In the genomic region with DNA sequence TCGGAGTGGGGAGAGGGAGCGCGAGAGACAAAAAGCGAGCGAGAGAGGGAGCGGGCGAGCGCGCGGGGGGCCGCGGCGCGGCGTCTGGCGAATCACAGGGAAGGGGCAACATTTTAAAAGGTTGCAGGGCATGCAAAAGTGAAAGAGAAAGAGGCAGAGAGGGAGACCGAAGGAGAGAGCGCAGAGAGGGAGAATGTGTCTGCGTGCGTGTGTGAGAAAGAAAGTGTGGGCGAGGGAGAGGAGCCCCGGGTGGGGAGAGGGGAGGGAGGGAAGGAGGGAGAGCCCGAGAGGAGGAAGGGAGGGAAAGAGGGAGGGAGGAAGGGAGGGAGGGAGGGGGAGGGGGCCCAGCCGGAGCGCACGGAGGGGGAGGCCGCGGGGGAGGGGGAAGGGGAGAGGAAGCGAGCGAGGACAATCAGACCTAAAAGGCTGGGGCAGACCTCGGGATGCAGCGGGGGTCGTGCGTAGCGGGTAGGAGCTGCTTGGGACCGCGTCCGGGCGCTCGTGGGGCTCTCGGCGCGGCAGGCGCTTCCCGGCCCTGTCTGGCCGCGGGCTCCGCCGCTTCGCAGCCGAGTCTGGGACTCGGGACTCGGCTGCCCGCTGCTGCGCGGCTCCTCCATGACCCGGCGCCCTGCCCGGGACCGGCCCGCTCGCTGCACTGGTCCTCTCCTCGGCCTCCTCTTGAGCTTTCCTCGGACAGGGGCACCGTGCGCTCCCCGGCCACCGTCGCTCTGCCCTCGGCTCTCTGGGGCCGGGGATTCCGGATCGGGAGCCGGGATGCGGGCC, we compare ENCODE assay signal across 8 cellular contexts. TPM values are rescaled to one million over a fixed set of nuclear protein-coding genes. Genes with fewer than 3 reads are reported as not detected.
DNase-seq lines count a peak whose midpoint lies in the region; ATAC-seq and TF ChIP-seq lines count a peak whose summit lies in the region.

No MANE protein-coding gene starts in this region.

- ATAC-seq in GM21576 (IDR thresholded peaks at IDR 0.05; ENCODE audit: unreplicated experiment) (peak; percentile 39), T-cell (replicated peaks in 1 of 4) (peak; percentile 56 to 81 (median 65))

- H2BK5ac ChIP-seq in mesendoderm (ENCODE audit: low read length), result peak overlapping the region; percentile 64

- H3K4me2 ChIP-seq in KMS-11 (peak overlapping the region; percentile 100), mesendoderm (ENCODE audit: low read length) (peak overlapping the region; percentile 82)

- peak overlapping the region; percentile 85 for H3K23ac ChIP-seq in mesendoderm (ENCODE audit: low read length)

- H3K9me3 ChIP-seq in duodenal mucosa (ENCODE audit: control insufficient read depth in 1 of 2, low read length in 2 of 2) (no peaks in the 10 kb centered on the region), thyroid gland (no peaks in the 10 kb centered on the region)

- POLR2A ChIA-PET in T-cell (lab: Charles Lee), result no interaction called here

- H3K4me3 ChIP-seq in KMS-11 (IDR thresholded peaks at IDR 0.05; ENCODE audit: insufficient read depth, low read depth, low read length) (no peak overlapping the region), duodenal mucosa (ENCODE audit: low read depth in 1 of 2, low read length in 2 of 2) (peak overlapping the region; percentile 82 to 88), mesendoderm (ENCODE audit: low read length) (peak overlapping the region; percentile 63), thyroid gland (replicated peaks in 1 of 3) (peak overlapping the region; percentile 14 to 89 (median 49))

- H3K9me3 Mint-ChIP-seq in T-cell, result peaks cover 10 to 17% (median 12%) of the 10 kb centered on the region in 3 donors

- H4K8ac ChIP-seq in mesendoderm (ENCODE audit: low read depth, low read length), result no peak overlapping the region

- H3K4ac ChIP-seq in mesendoderm (ENCODE audit: low read depth, low read length), result no peak overlapping the region

- no peak overlapping the region for H2BK15ac ChIP-seq in mesendoderm (replicated peaks; ENCODE audit: low read depth)

- intact Hi-C loops in thyroid gland (cut with DNase I), result no loop called here

- no peaks in the 10 kb centered on the region for H3K79me1 ChIP-seq in mesendoderm (ENCODE audit: low read length)

- H3K27me3 Mint-ChIP-seq in T-cell, result peaks cover 68 to 89% of the 10 kb centered on the region in 2 donors

- peak; percentile 80 for DNase-seq in NCI-H1436 (lab: John Stamatoyannopoulos, UW)
- DNase-seq in NCI-H1436 treated with DMSO at 0.1 percent for 48 hours (lab: John Stamatoyannopoulos, UW), result no peak
- peak in 21 of 34 experiments; percentile 6 to 36 (median 17) for DNase-seq in T-cell
- peak; percentile 93 for DNase-seq in mesendoderm
- peak; percentile 34 to 40 for DNase-seq in thyroid gland

- no peak for TF ChIP-seq POLR2A in thyroid gland (IDR thresholded peaks at IDR 0.05)

- peaks cover 23% of the 10 kb centered on the region for H3K4me1 ChIP-seq in KMS-11 (ENCODE audit: low read depth, poor library complexity, severe bottlenecking)
- peaks cover 34 to 40% of the 10 kb centered on the region in 2 donors for H3K4me1 ChIP-seq in duodenal mucosa (ENCODE audit: control insufficient read depth in 1 of 2, insufficient read depth in 2 of 2, low read length in 2 of 2)
- H3K4me1 ChIP-seq in mesendoderm (ENCODE audit: control insufficient read depth, low read depth, low read length), result peaks cover 3% of the 10 kb centered on the region
- H3K4me1 ChIP-seq in thyroid gland, result peaks cover 33 to 43% of the 10 kb centered on the region in 2 donors

- H2AFZ ChIP-seq in KMS-11 (ENCODE audit: low read depth), result peak overlapping the region; percentile 98

- peak overlapping the region; percentile 69 for H2BK120ac ChIP-seq in mesendoderm (ENCODE audit: low read depth, low read length)

- TF ChIP-seq CTCF in KMS-11 (conservative IDR thresholded peaks at IDR 0.05; ENCODE audit: low read depth, low read length), result no peak
- TF ChIP-seq CTCF in thyroid gland (IDR thresholded peaks at IDR 0.05), result no peak

- peak overlapping the region; percentile 91 for H3K56ac ChIP-seq in mesendoderm (ENCODE audit: low read length)

- peak overlapping the region; percentile 1 to 43 for H3K27ac Mint-ChIP-seq in T-cell

- peaks cover 37 to 59% (median 50%) of the 10 kb centered on the region in 3 donors for H3K4me1 Mint-ChIP-seq in T-cell

- no peak overlapping the region for H2AK5ac ChIP-seq in mesendoderm (ENCODE audit: low read length)

- no peak overlapping the region for H4K5ac ChIP-seq in mesendoderm (ENCODE audit: low read length)

- H3K27ac ChIP-seq in KMS-11 (peak overlapping the region; percentile 67), duodenal mucosa (ENCODE audit: low read depth, low read length) (no peak overlapping the region), mesendoderm (ENCODE audit: low read depth, low read length) (peak overlapping the region; percentile 75), thyroid gland (peak overlapping the region in 2 of 3 donors; percentile 1 to 36)

- peak overlapping the region; percentile 84 to 88 (median 84) for H3K4me3 Mint-ChIP-seq in T-cell

- peak overlapping the region; percentile 68; the same call in 1 of the 2 replicates for H3K9ac ChIP-seq in KMS-11
- H3K9ac ChIP-seq in duodenal mucosa (ENCODE audit: low read depth in 1 of 2, low read length in 2 of 2), result peak overlapping the region; percentile 32 to 43
- H3K9ac ChIP-seq in mesendoderm (ENCODE audit: low read length), result peak overlapping the region; percentile 73

- H3K27me3 ChIP-seq in KMS-11 (ENCODE audit: insufficient read depth, low read depth), result no peaks in the 10 kb centered on the region
- peaks cover 78 to 94% of the 10 kb centered on the region in 2 donors for H3K27me3 ChIP-seq in duodenal mucosa (ENCODE audit: control insufficient read depth in 1 of 2, insufficient read depth in 2 of 2, low read length in 2 of 2)
- peaks cover 3% of the 10 kb centered on the region for H3K27me3 ChIP-seq in mesendoderm (ENCODE audit: insufficient read depth, low read length, poor library complexity)
- H3K27me3 ChIP-seq in thyroid gland, result peaks cover 71% of the 10 kb centered on the region

- CTCF ChIA-PET in T-cell (lab: Charles Lee), result interaction anchor here (1.0 to 1.1 kb wide), 2 partner anchors 11 kb away, joined by 3 to 5 read pairs; no protein-coding TSS in a partner anchor

- H3K79me2 ChIP-seq in KMS-11 (ENCODE audit: insufficient read depth, low read depth) (no peaks in the 10 kb centered on the region), mesendoderm (ENCODE audit: control insufficient read depth, insufficient read depth, low read length) (peaks cover 32% of the 10 kb centered on the region)

- no CpG with 5 or more reads among the region's 75 CpGs for WGBS in mesendoderm (ENCODE audit: extremely low coverage, insufficient coverage, low lambda C conversion rate)
- 1 to 2% methylated on average over 43 to 45 of the region's 75 CpGs for WGBS in thyroid gland, 2 donors

- no peaks in the 10 kb centered on the region for H4K20me1 ChIP-seq in KMS-11 (ENCODE audit: insufficient read depth)

- H3K36me3 Mint-ChIP-seq in T-cell, result peaks cover 11% of the 10 kb centered on the region

- peak overlapping the region; percentile 98 for H3K18ac ChIP-seq in mesendoderm (ENCODE audit: low read length)

- H3K36me3 ChIP-seq in KMS-11 (ENCODE audit: insufficient read depth), result no peaks in the 10 kb centered on the region
- no peaks in the 10 kb centered on the region for H3K36me3 ChIP-seq in duodenal mucosa (ENCODE audit: control insufficient read depth in 1 of 2, insufficient read depth in 2 of 2, low read length in 2 of 2)
- H3K36me3 ChIP-seq in mesendoderm (ENCODE audit: control insufficient read depth, insufficient read depth, low read length), result no peaks in the 10 kb centered on the region
- no peaks in the 10 kb centered on the region for H3K36me3 ChIP-seq in thyroid gland

RNA-seq across cellular contexts. Expression of a gene that starts 2.5 kb away (rescaled TPM):
- under 1 TPM in 3 of 5 donors, not detected in 2; 0.15 to 0.69 (median 0.28) TPM for total RNA-seq in T-cell
- polyA plus RNA-seq in mesendoderm (2013, experiment 1 of 2), result 3.0 TPM
- 2.7 TPM for polyA plus RNA-seq in mesendoderm (2013, experiment 2 of 2)
- under 1 TPM in 2 of 4 donors, not detected in 2; 0.40 to 0.78 TPM for total RNA-seq in thyroid gland
